Comparison of ENCODE assay signal across 1 cellular context in genomic region chr12:95217377-95218163, GRCh38.
A peak's percentile ranks its signal among the peaks of the same experiment; 100 is the strongest.
TF ChIP-seq lines count a peak whose summit lies in the region.

FGD6 (minus strand) TSS chr12:95217467; CDS start chr12:95217240, 227 bp downstream.
VEZT (plus strand) TSS chr12:95217807; CDS start chr12:95217851, 44 bp downstream.

TF ChIP-seq in HepG2, 621 proteins besides CTCF, POLR2A, EP300 and RAD21 (continued from another document and continues in another):
- TF ChIP-seq NFATC3 (CRISPR knock-in tag; IDR thresholded peaks at IDR 0.05) = no peak
- 0 out of 2 replicates have a peak, but pooled peaks have one; percentile 81 for TF ChIP-seq RARG (CRISPR knock-in tag; IDR thresholded peaks at IDR 0.05; ENCODE audit: low read depth)
- no peak for TF ChIP-seq ESRRA (CRISPR knock-in tag; IDR thresholded peaks at IDR 0.05; ENCODE audit: low read depth)
- TF ChIP-seq ZKSCAN1 (IDR thresholded peaks at IDR 0.05; ENCODE audit: low read length) = no peak
- TF ChIP-seq UBTF (CRISPR knock-in tag; IDR thresholded peaks at IDR 0.05) = peak; percentile 85
- TF ChIP-seq SUZ12 (IDR thresholded peaks at IDR 0.05; ENCODE audit: low read depth, low read length) = peak; percentile 72
- TF ChIP-seq KMT2B (CRISPR knock-in tag; IDR thresholded peaks at IDR 0.05) = peak; percentile 86
- peak; percentile 29 for TF ChIP-seq ZNF18 (CRISPR knock-in tag; IDR thresholded peaks at IDR 0.05; ENCODE audit: insufficient replicate concordance)
- TF ChIP-seq PRPF4 (IDR thresholded peaks at IDR 0.05; ENCODE audit: low read depth, low read length, poor library complexity, severe bottlenecking) = no peak
- TF ChIP-seq NR2F1 (CRISPR knock-in tag; IDR thresholded peaks at IDR 0.05) = no peak
- peak; percentile 83 for TF ChIP-seq KAT8 (CRISPR knock-in tag; IDR thresholded peaks at IDR 0.05)
- TF ChIP-seq ZNF644 (CRISPR knock-in tag; IDR thresholded peaks at IDR 0.05; ENCODE audit: low read depth) = no peak
- TF ChIP-seq ZFX (CRISPR knock-in tag; IDR thresholded peaks at IDR 0.05; ENCODE audit: low read depth) = peak; percentile 96
- TF ChIP-seq ZNF766 (CRISPR knock-in tag; IDR thresholded peaks at IDR 0.05; ENCODE audit: borderline replicate concordance) = peak; percentile 27
- no peak for TF ChIP-seq HOXD1 (CRISPR knock-in tag; IDR thresholded peaks at IDR 0.05)
- no peak for TF ChIP-seq ZNF782 (CRISPR knock-in tag; IDR thresholded peaks at IDR 0.05; ENCODE audit: borderline replicate concordance)
- no peak for TF ChIP-seq ZC3H4 (CRISPR knock-in tag; IDR thresholded peaks at IDR 0.05; ENCODE audit: borderline replicate concordance)
- TF ChIP-seq ZNF558 (CRISPR knock-in tag; IDR thresholded peaks at IDR 0.05; ENCODE audit: borderline replicate concordance) = no peak
- 0 out of 2 replicates have a peak, but pooled peaks have one; percentile 79 for TF ChIP-seq ZNF136 (CRISPR knock-in tag; IDR thresholded peaks at IDR 0.05; ENCODE audit: low read depth)
- TF ChIP-seq MBNL3 (CRISPR knock-in tag; conservative IDR thresholded peaks at IDR 0.05) = no peak
- TF ChIP-seq ATM (IDR thresholded peaks at IDR 0.05; ENCODE audit: borderline replicate concordance) = no peak
- no peak; the same call in 1 of the 2 replicates for TF ChIP-seq FOXP4 (CRISPR knock-in tag; IDR thresholded peaks at IDR 0.05)
- peak; percentile 58; the same call in 1 of the 2 replicates for TF ChIP-seq CBX5 (CRISPR knock-in tag; IDR thresholded peaks at IDR 0.05; ENCODE audit: borderline replicate concordance)
- TF ChIP-seq MTERF4 (CRISPR knock-in tag; IDR thresholded peaks at IDR 0.05) = peak; percentile 22; the same call in 1 of the 2 replicates
- TF ChIP-seq ERF (CRISPR knock-in tag; IDR thresholded peaks at IDR 0.05) = peak; percentile 84
- 0 out of 2 replicates have a peak, but pooled peaks have one; percentile 26 for TF ChIP-seq PRDM10 (CRISPR knock-in tag; IDR thresholded peaks at IDR 0.05; ENCODE audit: low read depth)
- peak; percentile 67; the same call in 1 of the 2 replicates for TF ChIP-seq ZSCAN22 (CRISPR knock-in tag; IDR thresholded peaks at IDR 0.05)
- no peak for TF ChIP-seq EHMT2 (IDR thresholded peaks at IDR 0.05; ENCODE audit: borderline replicate concordance, low read depth, low read length)
- no peak for TF ChIP-seq ZEB1 (IDR thresholded peaks at IDR 0.05; ENCODE audit: insufficient replicate concordance, low read depth)
- TF ChIP-seq AFF4 (CRISPR knock-in tag; IDR thresholded peaks at IDR 0.05) = 0 out of 2 replicates have a peak, but pooled peaks have one; percentile 7
- TF ChIP-seq ZNF772 (CRISPR knock-in tag; IDR thresholded peaks at IDR 0.05) = no peak; the same call in 1 of the 2 replicates
- no peak for TF ChIP-seq ZNF609 (CRISPR knock-in tag; IDR thresholded peaks at IDR 0.05; ENCODE audit: borderline replicate concordance)
- TF ChIP-seq ZKSCAN5 (CRISPR knock-in tag; IDR thresholded peaks at IDR 0.05) = no peak
- TF ChIP-seq ZNF629 (CRISPR knock-in tag; conservative IDR thresholded peaks at IDR 0.05) = peak; percentile 41; the same call in 1 of the 2 replicates
- 0 out of 2 replicates have a peak, but pooled peaks have one; percentile 52 for TF ChIP-seq ZNF383 (CRISPR knock-in tag; IDR thresholded peaks at IDR 0.05; ENCODE audit: borderline replicate concordance)
- no peak for TF ChIP-seq DPF2 (CRISPR knock-in tag; IDR thresholded peaks at IDR 0.05; ENCODE audit: borderline replicate concordance, low read depth)
- no peak for TF ChIP-seq KDM6A (CRISPR knock-in tag; IDR thresholded peaks at IDR 0.05; ENCODE audit: low read depth)
